8 cellular contexts compared by ENCODE assay signal in the genomic region with DNA sequence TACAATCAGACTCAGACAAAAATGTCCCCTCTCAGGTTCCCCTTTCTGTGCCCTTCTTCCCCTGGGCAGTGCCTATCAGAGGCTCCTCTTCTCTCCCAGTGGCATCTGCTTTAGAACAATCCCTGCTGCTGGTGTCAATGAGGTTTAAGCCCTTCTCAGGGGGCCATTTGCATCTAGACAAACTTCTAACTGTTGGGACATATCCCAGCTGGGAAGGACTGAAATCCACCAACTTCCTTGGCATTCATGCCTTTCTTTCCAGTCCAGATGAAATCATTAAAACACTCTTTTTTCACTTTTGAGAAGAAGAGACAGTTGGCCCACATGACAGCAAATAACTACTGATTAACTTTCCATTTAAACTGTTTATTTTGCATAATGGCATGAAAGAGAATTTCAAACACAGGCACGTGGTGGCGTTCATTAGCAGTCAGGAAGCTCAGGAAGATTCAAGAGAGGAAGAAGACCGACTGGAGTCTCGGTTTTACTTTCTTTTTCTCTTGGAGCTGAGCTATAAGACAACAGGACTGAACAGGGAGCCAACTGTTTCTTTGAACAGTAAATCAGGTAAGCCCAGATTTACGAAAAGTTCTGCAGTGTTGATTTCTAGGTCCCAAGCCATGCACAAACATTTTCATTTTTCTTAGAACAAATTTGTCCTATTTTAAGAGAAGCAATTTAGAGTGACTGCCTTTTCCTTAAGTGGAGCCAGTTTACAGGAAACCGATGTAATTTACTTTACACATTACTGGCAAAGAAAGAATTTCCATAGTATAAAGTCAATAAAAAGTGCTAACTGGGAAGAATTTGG. TPM values are rescaled to one million over a fixed set of nuclear protein-coding genes. Genes with fewer than 3 reads are reported as not detected.
DNase-seq lines count a peak whose midpoint lies in the region; ATAC-seq and TF ChIP-seq lines count a peak whose summit lies in the region.

GIMAP2 (plus strand) TSS at position 488 of the 811 bp plus-strand sequence. CDS start 1,354 bp downstream, outside the sequence.

- H3K27ac Mint-ChIP-seq in CD4-positive, alpha-beta T cell = peak within 1 kb of the TSS; percentile 100
- H3K27ac Mint-ChIP-seq in endothelial cell (ENCODE audit: unreplicated experiment) (peak within 1 kb of the TSS; percentile 57), neural progenitor cell (no peak within 1 kb of the TSS)

- no peaks in the 10 kb centered on the region for H3K27me3 Mint-ChIP-seq in CD4-positive, alpha-beta T cell
- H3K27me3 Mint-ChIP-seq in endothelial cell (ENCODE audit: unreplicated experiment) = peaks cover 4% of the 10 kb centered on the region
- peaks cover 2% of the 10 kb centered on the region for H3K27me3 Mint-ChIP-seq in neural progenitor cell (ENCODE audit: insufficient read depth, low read depth)

- peak within 1 kb of the TSS; percentile 92 for H2AFZ ChIP-seq in neural progenitor cell (replicated peaks)

- H3K36me3 Mint-ChIP-seq in CD4-positive, alpha-beta T cell (ENCODE audit: low read depth) = peaks cover 95% of the 10 kb centered on the region
- H3K36me3 Mint-ChIP-seq in endothelial cell (ENCODE audit: low read depth, unreplicated experiment) (peaks cover 23% of the 10 kb centered on the region), neural progenitor cell (no peaks in the 10 kb centered on the region)

- no peaks in the 10 kb centered on the region for H3K36me3 ChIP-seq in neural progenitor cell

- TF ChIP-seq POLR2A in GM18951 (IDR thresholded peaks at IDR 0.05; ENCODE audit: extremely low read depth, insufficient read depth, insufficient read length) = peak; percentile 22

- peaks cover 11% of the 10 kb centered on the region for H3K9me3 Mint-ChIP-seq in CD4-positive, alpha-beta T cell
- H3K9me3 Mint-ChIP-seq in endothelial cell (ENCODE audit: unreplicated experiment) (peaks cover 6% of the 10 kb centered on the region), neural progenitor cell (no peaks in the 10 kb centered on the region)

- peak within 1 kb of the TSS; percentile 45 for H3K4me2 ChIP-seq in neural progenitor cell

- in situ Hi-C loops in GM18951 (cut with MboI; ENCODE audit: low sequenced_read_pairs, unreplicated experiment) = no loop called here

- POLR2A ChIA-PET in CD4-positive, alpha-beta T cell (lab: Charles Lee) = interaction anchor here (0.5 to 4.5 kb wide), 33 partner anchors 9 to 279 kb away, joined by 3 to 63 read pairs (median 8); partner anchors contain the start of genes GIMAP1, GIMAP4, GIMAP5 and GIMAP6

- peaks cover 85% of the 10 kb centered on the region for H3K4me1 Mint-ChIP-seq in CD4-positive, alpha-beta T cell (ENCODE audit: low read depth)
- H3K4me1 Mint-ChIP-seq in endothelial cell (ENCODE audit: unreplicated experiment) = peaks cover 40% of the 10 kb centered on the region
- no peaks in the 10 kb centered on the region for H3K4me1 Mint-ChIP-seq in neural progenitor cell

- no peak for TF ChIP-seq CTCF in CD4-positive, alpha-beta T cell (IDR thresholded peaks at IDR 0.05)
- TF ChIP-seq CTCF in endothelial cell (IDR thresholded peaks at IDR 0.05; ENCODE audit: unreplicated experiment) = no peak
- TF ChIP-seq CTCF in neural progenitor cell (IDR thresholded peaks at IDR 0.05) = no peak

- no peaks in the 10 kb centered on the region for H3K27me3 ChIP-seq in CD4-positive, alpha-beta T cell (ENCODE audit: control insufficient read depth, insufficient read depth, low read length)
- peaks cover 4% of the 10 kb centered on the region for H3K27me3 ChIP-seq in neural progenitor cell

- intact Hi-C loops in CD4-positive, alpha-beta T cell (cut with DNase I, micrococcal nuclease) = loop anchor here (2.0 to 5.0 kb wide), 8 partner anchors 17 to 235 kb away; partner anchors contain the start of genes GIMAP4 (in 1 of the 2), GIMAP5 (in 1 of the 2), GIMAP6 (in 1 of the 2) and GIMAP7 (in 1 of the 2)

- no peaks in the 10 kb centered on the region for H3K79me2 ChIP-seq in neural progenitor cell (ENCODE audit: low read depth)

- H3K27ac ChIP-seq in CD4-positive, alpha-beta T cell (ENCODE audit: low read depth, low read length) = peak within 1 kb of the TSS; percentile 95
- no peak within 1 kb of the TSS for H3K27ac ChIP-seq in neural progenitor cell

- H3F3A ChIP-seq in neural progenitor cell (ENCODE audit: low read depth) = no peaks in the 10 kb centered on the region

- no peaks in the 10 kb centered on the region for H4K20me1 ChIP-seq in neural progenitor cell (ENCODE audit: low read depth)

- peak in 5 of 10 experiments; percentile 22 to 48 (median 33) for DNase-seq in CD4-positive, alpha-beta T cell
- DNase-seq in SKM-1 (lab: John Stamatoyannopoulos, UW; ENCODE audit: unreplicated experiment) = peak; percentile 30
- DNase-seq in endothelial cell (ENCODE audit: low spot score) = no peak
- no peak for DNase-seq in neural progenitor cell (ENCODE audit: low spot score)
- no peak for DNase-seq in effector CD4-positive, alpha-beta T cell
- no peak for DNase-seq in DMS79 treated with DMSO at 0.1 percent for 48 hours (lab: John Stamatoyannopoulos, UW)

- ATAC-seq in CD4-positive, alpha-beta T cell (ENCODE audit: poor library complexity) = peak; percentile 86
- peak; percentile 97 for ATAC-seq in HG03108 (IDR thresholded peaks at IDR 0.05; ENCODE audit: unreplicated experiment)

- H3K9me3 ChIP-seq in CD4-positive, alpha-beta T cell (ENCODE audit: control insufficient read depth, low read length) = peaks cover 22% of the 10 kb centered on the region
- no peaks in the 10 kb centered on the region for H3K9me3 ChIP-seq in neural progenitor cell (ENCODE audit: low read depth)

- CTCF ChIA-PET in CD4-positive, alpha-beta T cell (lab: Charles Lee) = interaction anchor here (1.2 to 2.7 kb wide), 13 partner anchors 9 to 236 kb away, joined by 3 to 14 read pairs (median 4); partner anchors contain the start of gene GIMAP6

- peak within 1 kb of the TSS; percentile 100 for H3K4me3 Mint-ChIP-seq in CD4-positive, alpha-beta T cell
- no peak within 1 kb of the TSS for H3K4me3 Mint-ChIP-seq in endothelial cell (ENCODE audit: unreplicated experiment)
- no peak within 1 kb of the TSS for H3K4me3 Mint-ChIP-seq in neural progenitor cell

- peaks cover 9% of the 10 kb centered on the region for H3K4me1 ChIP-seq in neural progenitor cell

- H3K9ac ChIP-seq in neural progenitor cell = no peak within 1 kb of the TSS

- H3K4me3 ChIP-seq in neural progenitor cell = no peak within 1 kb of the TSS

RNA-seq across cellular contexts. Expression of gene GIMAP2, which starts in this region (rescaled TPM):
- 10 to 100 TPM; 64.1 to 65.1 TPM for total RNA-seq in CD4-positive, alpha-beta T cell
- total RNA-seq in endothelial cell (ENCODE audit: unreplicated experiment) (1.9 TPM), neural progenitor cell (ENCODE audit: low replicate concordance) (not detected in 2 replicates)

Comparison
In these comparisons a context has a peak if more than half of its experiments do, and no peak if none do; other contexts are left out.
1. RNA of gene GIMAP2 (total RNA-seq): 64.1 to 65.1 TPM in CD4-positive, alpha-beta T cell; 1.9 TPM in endothelial cell (single experiment) and not detected in neural progenitor cell; every median in the first group is over 10 times any median in the second.